22 cellular contexts compared by ENCODE assay signal in the genomic region with DNA sequence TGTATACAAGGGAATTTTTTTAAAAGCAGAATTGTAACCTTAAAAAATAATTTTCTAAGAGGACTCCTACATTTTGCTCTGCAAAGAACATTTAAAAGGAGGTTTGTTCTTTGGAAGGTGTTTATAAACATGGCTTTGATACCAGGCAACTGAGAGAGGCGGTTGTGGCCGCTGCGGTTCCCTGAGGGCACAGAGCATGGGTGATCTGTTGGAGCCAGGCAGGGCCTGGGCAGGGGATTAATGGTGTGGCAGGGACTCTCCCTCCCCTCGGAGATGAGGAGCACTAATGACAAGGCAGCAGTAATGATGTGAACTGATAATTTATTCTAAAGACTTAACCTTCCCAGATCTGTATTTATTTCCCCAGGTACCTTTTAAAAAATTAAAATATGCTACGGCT.
DNase-seq lines count a peak whose midpoint lies in the region; ATAC-seq and TF ChIP-seq lines count a peak whose summit lies in the region.
"Had no signal": no experiment of that assay in that cellular context is flagged by ENCODE, and none has a peak within 500 bp of the region (broad histone marks: within the 10 kb centered on the region; RNA-seq: fewer than 3 reads in every experiment).

No MANE protein-coding gene starts in this region.

- H3K79me2 ChIP-seq in H9 (ENCODE audit: insufficient read depth, low read length) (no peaks in the 10 kb centered on the region), mammary epithelial cell (ENCODE audit: insufficient read depth, low read length) (no peaks in the 10 kb centered on the region)

- H3K9ac ChIP-seq in H9 (ENCODE audit: extremely low read depth, insufficient read length, low read length) (no peak overlapping the region), mammary epithelial cell (ENCODE audit: insufficient read depth, low read length) (no peak overlapping the region)

- no peak overlapping the region for H2BK5ac ChIP-seq in H9 (ENCODE audit: insufficient read length, low read length)

- H3K56ac ChIP-seq in H9 (ENCODE audit: insufficient read length, low read depth, low read length), result no peak overlapping the region

- H3K36me3 Mint-ChIP-seq in MCF 10A (ENCODE audit: insufficient read depth, unreplicated experiment) (peaks cover 4% of the 10 kb centered on the region), H9 (ENCODE audit: insufficient read depth in 1 of 3, low read depth in 3 of 3) (peaks cover 0 to 2% (median 0%) of the 10 kb centered on the region in 3 experiments; a peak in 2 of 7 replicates), glutamatergic neuron (ENCODE audit: unreplicated experiment) (no peaks in the 10 kb centered on the region)

- H3K4me3 Mint-ChIP-seq in MCF 10A (ENCODE audit: unreplicated experiment), result no peak overlapping the region
- no peak overlapping the region for H3K4me3 Mint-ChIP-seq in H9
- H3K4me3 Mint-ChIP-seq in glutamatergic neuron (ENCODE audit: unreplicated experiment), result no peak overlapping the region
- H3K4me3 Mint-ChIP-seq: CD8-positive, alpha-beta T cell had no signal

- no peak overlapping the region for H3K4ac ChIP-seq in H9 (ENCODE audit: low read depth, low read length)

- H3K4me3 ChIP-seq in breast epithelium (no peak overlapping the region), mammary epithelial cell (replicated peaks in 1 of 3; ENCODE audit: insufficient read depth in 1 of 3, low read depth in 2 of 3, low read length in 3 of 3) (no peak overlapping the region)
- H3K4me3 ChIP-seq: GM12878 had no signal

- H4K5ac ChIP-seq in H9 (ENCODE audit: insufficient read length, low read depth, low read length), result no peak overlapping the region

- TF ChIP-seq POLR2A in breast epithelium (IDR thresholded peaks at IDR 0.05), result no peak

- peak; percentile 65 to 79 for DNase-seq in breast epithelium (ENCODE audit: low spot score in 2 of 2)
- no peak for DNase-seq in MCF 10A (ENCODE audit: unreplicated experiment)
- no peak for DNase-seq in H9
- DNase-seq in mammary epithelial cell, result peak; percentile 18
- DNase-seq in renal cortical epithelial cell (ENCODE audit: low read depth), result peak; percentile 53
- DNase-seq in glutamatergic neuron, result no peak
- DNase-seq: 8988T; C1 segment of cervical spinal cord; CD8-positive, alpha-beta T cell; DND-41; GOT3; KBM-7; NCI-H1105; NCI-H146; NCI-H2081; NCI-H446; OCI-M1; SHP77 had no signal

- CTCF ChIA-PET in MCF 10A (lab: Yijun Ruan, JAX) (no interaction called here), mammary epithelial cell (lab: Charles Lee; ENCODE audit: low non-redundant PET) (no interaction called here)

- BruUV-seq in MCF 10A (replicated peaks; lab: Mats Ljungman, UMichigan) (no TSS peak), mammary epithelial cell (replicated peaks; lab: Mats Ljungman, UMichigan) (no TSS peak)

- H3K9me3 Mint-ChIP-seq in MCF 10A (ENCODE audit: unreplicated experiment), result no peaks in the 10 kb centered on the region
- H3K9me3 Mint-ChIP-seq in H9, result no peaks in the 10 kb centered on the region
- H3K9me3 Mint-ChIP-seq in glutamatergic neuron (ENCODE audit: unreplicated experiment), result no peaks in the 10 kb centered on the region
- H3K9me3 Mint-ChIP-seq: CD8-positive, alpha-beta T cell had no signal

- H3K36me3 ChIP-seq in breast epithelium (no peaks in the 10 kb centered on the region), mammary epithelial cell (ENCODE audit: insufficient read depth, low read length) (no peaks in the 10 kb centered on the region)

- POLR2A ChIA-PET in MCF 10A (lab: Yijun Ruan, JAX), result no interaction called here

- H3K14ac ChIP-seq in H9 (ENCODE audit: insufficient read depth, low read length), result no peak overlapping the region

- H2BK120ac ChIP-seq in H9 (ENCODE audit: low read depth, low read length, poor library complexity, severe bottlenecking), result no peak overlapping the region

- no peaks in the 10 kb centered on the region for H3K23me2 ChIP-seq in H9 (ENCODE audit: insufficient read length, low read depth, low read length, poor library complexity, severe bottlenecking)

- H4K91ac ChIP-seq in H9 (ENCODE audit: insufficient read length, low read depth, low read length), result no peak overlapping the region

- intact Hi-C loops in breast epithelium (cut with DNase I; ENCODE audit: low total_unique reads) (no loop called here), MCF 10A (cut with micrococcal nuclease) (no loop called here), mammary epithelial cell (cut with micrococcal nuclease) (no loop called here)

- H3K27ac ChIP-seq in breast epithelium, result no peak overlapping the region
- H3K27ac ChIP-seq in H9 (ENCODE audit: insufficient read length, low read depth, low read length), result no peak overlapping the region
- H3K27ac ChIP-seq in mammary epithelial cell (ENCODE audit: insufficient read depth, low read depth, low read length), result no peak overlapping the region

- H3K27me3 Mint-ChIP-seq in MCF 10A (ENCODE audit: insufficient read depth, unreplicated experiment) (no peaks in the 10 kb centered on the region), H9 (ENCODE audit: low read depth) (no peaks in the 10 kb centered on the region), glutamatergic neuron (ENCODE audit: unreplicated experiment) (peaks cover 2% of the 10 kb centered on the region)

- no peak overlapping the region for H3T11ph ChIP-seq in H9 (ENCODE audit: low read length)

- in situ Hi-C loops in mammary epithelial cell (cut with MboI; ENCODE audit: low sequenced_read_pairs in 2 of 2), result no loop called here

- no peak overlapping the region for H3K4me2 ChIP-seq in H9 (ENCODE audit: insufficient read depth, insufficient read length, low read length)
- no peak overlapping the region for H3K4me2 ChIP-seq in mammary epithelial cell (ENCODE audit: insufficient read depth, low read depth, low read length)

- H2BK12ac ChIP-seq in H9 (ENCODE audit: insufficient read length, low read depth, low read length), result no peak overlapping the region

- WGBS in H9 (ENCODE audit: extremely low coverage, insufficient read length, low lambda C conversion rate), result no CpG with 5 or more reads among the region's 5 CpGs
- 34% methylated on average over 5 of the region's 5 CpGs for WGBS in mammary epithelial cell (ENCODE audit: low coverage, missing lambda C conversion rate)

- ATAC-seq in GM19324 (IDR thresholded peaks at IDR 0.05; ENCODE audit: low FRiP score, unreplicated experiment), result no peak
- no peak for ATAC-seq in GM18520 (IDR thresholded peaks at IDR 0.05; ENCODE audit: unreplicated experiment)
- ATAC-seq: CD8-positive, alpha-beta T cell; GM12878; HCT116 had no signal

- H2BK20ac ChIP-seq in H9 (ENCODE audit: low read depth, low read length, poor library complexity, severe bottlenecking), result no peak overlapping the region

- H3K4me1 ChIP-seq in breast epithelium (no peaks in the 10 kb centered on the region), H9 (ENCODE audit: insufficient read depth, low read length) (no peaks in the 10 kb centered on the region; the same call in 1 of the 2 replicates), mammary epithelial cell (ENCODE audit: insufficient read depth, low read length) (no peaks in the 10 kb centered on the region)

- H4K20me1 ChIP-seq in H9 (ENCODE audit: control insufficient read depth, insufficient read depth, insufficient read length), result no peaks in the 10 kb centered on the region
- H4K20me1 ChIP-seq in mammary epithelial cell (ENCODE audit: insufficient read depth, low read length), result no peaks in the 10 kb centered on the region

- H4K8ac ChIP-seq in H9 (replicated peaks; ENCODE audit: insufficient read length, low read depth, low read length), result no peak overlapping the region

- H3K4me1 Mint-ChIP-seq in MCF 10A (ENCODE audit: insufficient read depth, unreplicated experiment) (no peaks in the 10 kb centered on the region), H9 (peaks cover 3 to 10% of the 10 kb centered on the region in 2 experiments; a peak in 2 of 4 replicates), glutamatergic neuron (ENCODE audit: low read depth, unreplicated experiment) (peaks cover 16% of the 10 kb centered on the region)

- H3K79me1 ChIP-seq in H9 (ENCODE audit: insufficient read depth, low read depth, low read length, poor library complexity, severe bottlenecking), result no peaks in the 10 kb centered on the region

- H2AFZ ChIP-seq in H9 (ENCODE audit: low read length), result no peak overlapping the region
- no peak overlapping the region for H2AFZ ChIP-seq in mammary epithelial cell (ENCODE audit: low read depth, low read length)

- H3K18ac ChIP-seq in H9 (ENCODE audit: insufficient read length, low read depth, low read length), result no peak overlapping the region

- dilution Hi-C loops in mammary epithelial cell (cut with HindIII; ENCODE audit: low sequenced_read_pairs), result no loop called here

- no peak overlapping the region for H2BK15ac ChIP-seq in H9 (ENCODE audit: low read depth, low read length)

- H3K27me3 ChIP-seq in breast epithelium (no peaks in the 10 kb centered on the region), H9 (ENCODE audit: insufficient read depth, low read length) (no peaks in the 10 kb centered on the region), mammary epithelial cell (ENCODE audit: insufficient read depth, low read length) (no peaks in the 10 kb centered on the region)

- H3K9me3 ChIP-seq in breast epithelium (no peaks in the 10 kb centered on the region), H9 (ENCODE audit: control insufficient read depth, low read depth, low read length) (no peaks in the 10 kb centered on the region), mammary epithelial cell (replicated peaks; ENCODE audit: insufficient read depth, low read length) (no peaks in the 10 kb centered on the region)

- H3K27ac Mint-ChIP-seq in MCF 10A (ENCODE audit: low read depth, unreplicated experiment) (no peak overlapping the region), H9 (peak overlapping the region in 2 of 3 experiments; percentile 55 to 88; a peak in 3 of 7 replicates), glutamatergic neuron (ENCODE audit: unreplicated experiment) (no peak overlapping the region)
- H3K27ac Mint-ChIP-seq: CD8-positive, alpha-beta T cell had no signal

- H3K23ac ChIP-seq in H9 (ENCODE audit: insufficient read length, low read depth, low read length), result no peak overlapping the region

- H2AK5ac ChIP-seq in H9 (ENCODE audit: insufficient read length, low read length), result no peak overlapping the region

- TF ChIP-seq CTCF in breast epithelium (IDR thresholded peaks at IDR 0.05), result no peak
- TF ChIP-seq CTCF in MCF 10A (IDR thresholded peaks at IDR 0.05; ENCODE audit: unreplicated experiment), result no peak
- TF ChIP-seq CTCF in H9 (conservative IDR thresholded peaks at IDR 0.05), result no peak
- no peak for TF ChIP-seq CTCF in mammary epithelial cell (conservative IDR thresholded peaks at IDR 0.05 in 1 of 2, IDR thresholded peaks at IDR 0.05 in 1 of 2; ENCODE audit: extremely low read depth in 1 of 2, insufficient read depth in 1 of 2, low read depth in 1 of 2, low read length in 2 of 2)
- no peak for TF ChIP-seq CTCF in glutamatergic neuron (IDR thresholded peaks at IDR 0.05; ENCODE audit: partially characterized antibody, unreplicated experiment)

Comparison
In these comparisons a context has a peak if more than half of its experiments do, and no peak if none do; other contexts are left out.
1. DNase-seq: peak in breast epithelium (2 of 2), mammary epithelial cell (single experiment) and renal cortical epithelial cell (single experiment); none in MCF 10A (single experiment), H9 (single experiment) and glutamatergic neuron (single experiment).
2. H3K27ac Mint-ChIP-seq: peak in H9 (2 of 3); none in MCF 10A (single experiment) and glutamatergic neuron (single experiment).